In genomic region chr17:1474402-1475189, GRCh38 we compare ENCODE assay signal across 1 cellular context.
TF ChIP-seq lines count a peak whose summit lies in the region.

No MANE protein-coding gene starts in this region.

TF ChIP-seq in GM12878, 131 proteins besides CTCF, POLR2A, EP300 and RAD21 (continued from another document and continues in another):
- TF ChIP-seq USF1 (IDR thresholded peaks at IDR 0.05; ENCODE audit: borderline replicate concordance, extremely low read length, insufficient read depth, low read depth, low read length) (no peak), BACH1 (IDR thresholded peaks at IDR 0.05; ENCODE audit: borderline replicate concordance) (peak; percentile 57; the same call in 1 of the 2 replicates), NRF1 (conservative IDR thresholded peaks at IDR 0.05; ENCODE audit: low read depth, low read length) (no peak), NBN (IDR thresholded peaks at IDR 0.05) (no peak), MTA2 (IDR thresholded peaks at IDR 0.05; ENCODE audit: low read depth) (peak; percentile 31; the same call in 1 of the 2 replicates), ZZZ3 (IDR thresholded peaks at IDR 0.05; ENCODE audit: control insufficient read depth, insufficient read length, low read depth) (no peak), BCL3 (IDR thresholded peaks at IDR 0.05; ENCODE audit: borderline replicate concordance, insufficient read depth, low read depth, low read length, poor library complexity, severe bottlenecking) (no peak), PBX3 (IDR thresholded peaks at IDR 0.05; ENCODE audit: insufficient replicate concordance, low read depth, low read length) (no peak), SMC3 (IDR thresholded peaks at IDR 0.05; ENCODE audit: borderline replicate concordance, low read length) (peak; percentile 11; the same call in 1 of the 2 replicates), FOXM1 (IDR thresholded peaks at IDR 0.05; ENCODE audit: low read depth, low read length) (peak; percentile 35; the same call in 1 of the 2 replicates), EZH2 (IDR thresholded peaks at IDR 0.05; ENCODE audit: borderline replicate concordance, control insufficient read depth, low read depth, low read length) (no peak), HSF1 (IDR thresholded peaks at IDR 0.05; ENCODE audit: low read depth, low read length) (no peak), BCLAF1 (IDR thresholded peaks at IDR 0.05) (no peak), CBFB (IDR thresholded peaks at IDR 0.05; ENCODE audit: low read depth) (peak; percentile 59; the same call in 1 of the 2 replicates), NFYA (IDR thresholded peaks at IDR 0.05; ENCODE audit: borderline replicate concordance, low read depth, low read length) (no peak), RUNX3 (IDR thresholded peaks at IDR 0.05; ENCODE audit: low read length) (peak; percentile 59), LARP7 (IDR thresholded peaks at IDR 0.05) (peak; percentile 56; the same call in 1 of the 2 replicates), WRNIP1 (IDR thresholded peaks at IDR 0.05; ENCODE audit: borderline replicate concordance, low read depth, low read length) (no peak), RBBP5 (conservative IDR thresholded peaks at IDR 0.05) (no peak), BHLHE40 (IDR thresholded peaks at IDR 0.05; ENCODE audit: borderline replicate concordance in 1 of 2, low read depth in 2 of 2, low read length in 1 of 2) (peak; percentile 36 to 77; a peak in 2 of 4 replicates), NR2C2 (IDR thresholded peaks at IDR 0.05; ENCODE audit: borderline replicate concordance, control insufficient read depth, insufficient read length, low read depth) (no peak), ZNF207 (IDR thresholded peaks at IDR 0.05; ENCODE audit: borderline replicate concordance) (no peak), EED (IDR thresholded peaks at IDR 0.05; ENCODE audit: low read depth) (peak; percentile 83), GABPA (IDR thresholded peaks at IDR 0.05; ENCODE audit: low read depth) (no peak), BRCA1 (IDR thresholded peaks at IDR 0.05; ENCODE audit: low read depth, low read length) (no peak), KAT2A (conservative IDR thresholded peaks at IDR 0.05; ENCODE audit: control insufficient read depth, low read depth, low read length) (no peak), SUPT20H (IDR thresholded peaks at IDR 0.05; ENCODE audit: borderline replicate concordance, control insufficient read depth, low read depth, low read length) (no peak), MYC (IDR thresholded peaks at IDR 0.05; ENCODE audit: insufficient read depth, insufficient read length, insufficient replicate concordance, low read length, severe bottlenecking) (no peak), TCF7 (IDR thresholded peaks at IDR 0.05; ENCODE audit: borderline replicate concordance) (no peak), ZNF24 (IDR thresholded peaks at IDR 0.05) (no peak), ZNF274 (IDR thresholded peaks at IDR 0.05; ENCODE audit: insufficient read depth, insufficient read length) (no peak), SP1 (IDR thresholded peaks at IDR 0.05; ENCODE audit: low read depth, low read length) (peak; percentile 85), ZNF622 (IDR thresholded peaks at IDR 0.05) (no peak), FOXK2 (IDR thresholded peaks at IDR 0.05) (no peak), ZBTB11 (CRISPR knock-in tag; IDR thresholded peaks at IDR 0.05) (no peak), CHD4 (IDR thresholded peaks at IDR 0.05) (no peak), E2F8 (IDR thresholded peaks at IDR 0.05; ENCODE audit: low read depth, partially characterized antibody) (no peak), MTA3 (IDR thresholded peaks at IDR 0.05; ENCODE audit: borderline replicate concordance, low read length) (no peak), EGR1 (IDR thresholded peaks at IDR 0.05; ENCODE audit: borderline replicate concordance in 1 of 2, low read depth in 2 of 2, low read length in 2 of 2) (peak in 1 of 2 experiments; percentile 98; a peak in 2 of 3 replicates), SUZ12 (IDR thresholded peaks at IDR 0.05; ENCODE audit: unreplicated experiment) (no peak), NR2F1 (conservative IDR thresholded peaks at IDR 0.05) (peak; percentile 93)
- TF ChIP-seq, protein P1, sequence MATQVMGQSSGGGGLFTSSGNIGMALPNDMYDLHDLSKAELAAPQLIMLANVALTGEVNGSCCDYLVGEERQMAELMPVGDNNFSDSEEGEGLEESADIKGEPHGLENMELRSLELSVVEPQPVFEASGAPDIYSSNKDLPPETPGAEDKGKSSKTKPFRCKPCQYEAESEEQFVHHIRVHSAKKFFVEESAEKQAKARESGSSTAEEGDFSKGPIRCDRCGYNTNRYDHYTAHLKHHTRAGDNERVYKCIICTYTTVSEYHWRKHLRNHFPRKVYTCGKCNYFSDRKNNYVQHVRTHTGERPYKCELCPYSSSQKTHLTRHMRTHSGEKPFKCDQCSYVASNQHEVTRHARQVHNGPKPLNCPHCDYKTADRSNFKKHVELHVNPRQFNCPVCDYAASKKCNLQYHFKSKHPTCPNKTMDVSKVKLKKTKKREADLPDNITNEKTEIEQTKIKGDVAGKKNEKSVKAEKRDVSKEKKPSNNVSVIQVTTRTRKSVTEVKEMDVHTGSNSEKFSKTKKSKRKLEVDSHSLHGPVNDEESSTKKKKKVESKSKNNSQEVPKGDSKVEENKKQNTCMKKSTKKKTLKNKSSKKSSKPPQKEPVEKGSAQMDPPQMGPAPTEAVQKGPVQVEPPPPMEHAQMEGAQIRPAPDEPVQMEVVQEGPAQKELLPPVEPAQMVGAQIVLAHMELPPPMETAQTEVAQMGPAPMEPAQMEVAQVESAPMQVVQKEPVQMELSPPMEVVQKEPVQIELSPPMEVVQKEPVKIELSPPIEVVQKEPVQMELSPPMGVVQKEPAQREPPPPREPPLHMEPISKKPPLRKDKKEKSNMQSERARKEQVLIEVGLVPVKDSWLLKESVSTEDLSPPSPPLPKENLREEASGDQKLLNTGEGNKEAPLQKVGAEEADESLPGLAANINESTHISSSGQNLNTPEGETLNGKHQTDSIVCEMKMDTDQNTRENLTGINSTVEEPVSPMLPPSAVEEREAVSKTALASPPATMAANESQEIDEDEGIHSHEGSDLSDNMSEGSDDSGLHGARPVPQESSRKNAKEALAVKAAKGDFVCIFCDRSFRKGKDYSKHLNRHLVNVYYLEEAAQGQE (IDR thresholded peaks at IDR 0.05; ENCODE audit: low read depth, low read length) = no peak
- TF ChIP-seq, protein P2, sequence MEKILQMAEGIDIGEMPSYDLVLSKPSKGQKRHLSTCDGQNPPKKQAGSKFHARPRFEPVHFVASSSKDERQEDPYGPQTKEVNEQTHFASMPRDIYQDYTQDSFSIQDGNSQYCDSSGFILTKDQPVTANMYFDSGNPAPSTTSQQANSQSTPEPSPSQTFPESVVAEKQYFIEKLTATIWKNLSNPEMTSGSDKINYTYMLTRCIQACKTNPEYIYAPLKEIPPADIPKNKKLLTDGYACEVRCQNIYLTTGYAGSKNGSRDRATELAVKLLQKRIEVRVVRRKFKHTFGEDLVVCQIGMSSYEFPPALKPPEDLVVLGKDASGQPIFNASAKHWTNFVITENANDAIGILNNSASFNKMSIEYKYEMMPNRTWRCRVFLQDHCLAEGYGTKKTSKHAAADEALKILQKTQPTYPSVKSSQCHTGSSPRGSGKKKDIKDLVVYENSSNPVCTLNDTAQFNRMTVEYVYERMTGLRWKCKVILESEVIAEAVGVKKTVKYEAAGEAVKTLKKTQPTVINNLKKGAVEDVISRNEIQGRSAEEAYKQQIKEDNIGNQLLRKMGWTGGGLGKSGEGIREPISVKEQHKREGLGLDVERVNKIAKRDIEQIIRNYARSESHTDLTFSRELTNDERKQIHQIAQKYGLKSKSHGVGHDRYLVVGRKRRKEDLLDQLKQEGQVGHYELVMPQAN (conservative IDR thresholded peaks at IDR 0.05) = no peak
